Comparison of ENCODE assay signal across 15 cellular contexts in the genomic region with DNA sequence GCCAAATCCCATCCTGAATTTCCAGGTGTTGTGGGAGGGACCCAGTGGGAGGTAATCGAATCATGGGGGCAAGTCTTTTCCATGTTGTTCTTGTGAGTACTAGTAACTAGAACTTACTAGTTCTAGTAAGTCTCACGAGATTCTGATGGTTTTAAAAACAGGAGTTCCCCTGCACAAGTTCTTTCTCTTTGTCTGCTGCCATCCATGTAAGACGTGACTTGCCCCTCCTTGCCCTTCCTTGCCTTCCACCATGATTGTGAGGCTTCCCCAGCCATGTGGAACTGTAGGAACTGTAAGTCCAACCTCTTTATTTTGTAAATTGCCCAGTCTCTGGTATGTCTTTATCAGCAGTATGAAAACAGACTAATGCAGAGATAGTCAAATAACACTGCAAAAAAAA.
DNase-seq lines count a peak whose midpoint lies in the region; ATAC-seq, FAIRE-seq and TF ChIP-seq lines count a peak whose summit lies in the region.
"Had no signal": no experiment of that assay in that cellular context is flagged by ENCODE, and none has a peak within 500 bp of the region (broad histone marks: within the 10 kb centered on the region; RNA-seq: fewer than 3 reads in every experiment).

No MANE protein-coding gene starts in this region.

- TF ChIP-seq POLR2A in heart left ventricle (IDR thresholded peaks at IDR 0.05) (no peak), K562 (conservative IDR thresholded peaks at IDR 0.05) (no peak)

- no peaks in the 10 kb centered on the region for H3K9me3 ChIP-seq in heart left ventricle
- H3K9me3 ChIP-seq in right cardiac atrium (ENCODE audit: control insufficient read depth, low read length), result no peaks in the 10 kb centered on the region
- no peaks in the 10 kb centered on the region for H3K9me3 ChIP-seq in K562 (replicated peaks; ENCODE audit: control insufficient read depth, insufficient read depth, low read depth, low read length)
- no peaks in the 10 kb centered on the region for H3K9me3 ChIP-seq in small intestine (ENCODE audit: control insufficient read depth, low read depth)
- H3K9me3 ChIP-seq: HAP-1 had no signal

- CTCF ChIA-PET in K562 (lab: Yijun Ruan, JAX; ENCODE audit: low intra/inter-chr PET ratio), result no interaction called here

- H3K4me3 ChIP-seq in heart left ventricle (no peak overlapping the region), right cardiac atrium (ENCODE audit: low read length) (no peak overlapping the region), K562 (no peak overlapping the region), small intestine (ENCODE audit: low read depth in 1 of 2, low read length in 2 of 2) (no peak overlapping the region)
- H3K4me3 ChIP-seq: BLaER1, GM12878, HAP-1 had no signal

- in situ Hi-C loops in K562 (cut with MboI), result no loop called here

- POLR2A ChIA-PET in K562 (lab: Yijun Ruan, JAX), result no interaction called here

- no peak for TF ChIP-seq EP300 in K562 (IDR thresholded peaks at IDR 0.05; ENCODE audit: low read length)

- H3K27me3 ChIP-seq in heart left ventricle (no peaks in the 10 kb centered on the region), right cardiac atrium (ENCODE audit: control insufficient read depth, insufficient read depth) (no peaks in the 10 kb centered on the region), K562 (ENCODE audit: control insufficient read depth in 2 of 2, insufficient read depth in 2 of 2, low read length in 2 of 2) (no peaks in the 10 kb centered on the region), small intestine (ENCODE audit: control insufficient read depth in 2 of 2, insufficient read depth in 2 of 2, low read length in 2 of 2) (no peaks in the 10 kb centered on the region)
- H3K27me3 ChIP-seq: BLaER1 had no signal

- H3K9me1 ChIP-seq in K562 (ENCODE audit: control insufficient read depth, insufficient read depth, low read length), result no peaks in the 10 kb centered on the region

- intact Hi-C loops in heart left ventricle (cut with DNase I), result no loop called here
- intact Hi-C loops in left ventricle myocardium superior (cut with micrococcal nuclease), result no loop called here
- intact Hi-C loops in right cardiac atrium (cut with DNase I), result no loop called here
- intact Hi-C loops in left cardiac atrium (cut with DNase I), result no loop called here
- intact Hi-C loops in K562 (cut with micrococcal nuclease), result no loop called here

- no TSS peak for BruUV-seq in K562 (replicated peaks; lab: Mats Ljungman, UMichigan)

- no peak for ATAC-seq in heart left ventricle
- ATAC-seq in left ventricle myocardium superior, result no peak
- no peak for ATAC-seq in right cardiac atrium
- no peak for ATAC-seq in left cardiac atrium
- ATAC-seq in K562, result no peak
- ATAC-seq: GM12878 had no signal

- H3K4me2 ChIP-seq in K562 (ENCODE audit: insufficient read depth, low read length), result no peak overlapping the region
- H3K4me2 ChIP-seq: BLaER1 had no signal

- TF ChIP-seq CTCF in heart left ventricle (IDR thresholded peaks at IDR 0.05) (no peak), K562 (IDR thresholded peaks at IDR 0.05 in 2 of 3, conservative IDR thresholded peaks at IDR 0.05 in 1 of 3; ENCODE audit: insufficient read depth in 2 of 3, low read depth in 1 of 3, low read length in 3 of 3) (no peak)

- no peaks in the 10 kb centered on the region for H4K20me1 ChIP-seq in K562 (replicated peaks; ENCODE audit: control insufficient read depth, insufficient read depth, low read length)

- H3K79me2 ChIP-seq in K562 (ENCODE audit: control insufficient read depth, insufficient read depth, low read length), result no peaks in the 10 kb centered on the region

- TF ChIP-seq RAD21 in K562 (CRISPR knock-in tag; conservative IDR thresholded peaks at IDR 0.05 in 1 of 2, IDR thresholded peaks at IDR 0.05 in 1 of 2), result no peak

- FAIRE-seq in K562 (lab: Jason Lieb, UNC), result no peak
- FAIRE-seq in small intestine (lab: Jason Lieb, UNC), result no peak
- FAIRE-seq: GM12878, H1 had no signal

- 85 to 86% (median 85%) methylated on average over 3 of the region's 3 CpGs for WGBS in heart left ventricle, 4 donors
- 86% methylated on average over 3 of the region's 3 CpGs for WGBS in right cardiac atrium
- 0% methylated on average over 3 of the region's 3 CpGs for WGBS in K562 (ENCODE audit: insufficient coverage, low coverage, missing lambda C conversion rate)
- WGBS in small intestine, 3 donors, result 61 to 86% (median 70%) methylated on average over 3 of the region's 3 CpGs

- peaks cover 0 to 70% (median 21%) of the 10 kb centered on the region in 12 donors for H3K4me1 ChIP-seq in heart left ventricle
- H3K4me1 ChIP-seq in right cardiac atrium (ENCODE audit: control insufficient read depth, insufficient read depth, low read length), result peaks cover 3% of the 10 kb centered on the region
- H3K4me1 ChIP-seq in K562 (replicated peaks in 1 of 2; ENCODE audit: control insufficient read depth in 2 of 2, insufficient read depth in 2 of 2, low read length in 2 of 2), result no peaks in the 10 kb centered on the region
- H3K4me1 ChIP-seq in small intestine (ENCODE audit: control insufficient read depth in 2 of 2, insufficient read depth in 1 of 2, low read depth in 1 of 2, low read length in 1 of 2), result no peaks in the 10 kb centered on the region
- H3K4me1 ChIP-seq: BLaER1, HAP-1 had no signal

- peak overlapping the region in 8 of 12 donors; percentile 41 to 80 (median 66) for H3K27ac ChIP-seq in heart left ventricle
- H3K27ac ChIP-seq in right cardiac atrium (ENCODE audit: low read length), result peak overlapping the region; percentile 58
- no peak overlapping the region for H3K27ac ChIP-seq in K562 (ENCODE audit: extremely low read depth, low read depth, low read length)
- H3K27ac ChIP-seq in small intestine (ENCODE audit: low read depth in 1 of 2, low read length in 1 of 2), result no peak overlapping the region
- H3K27ac ChIP-seq: 22Rv1, BLaER1 had no signal

- H3K9ac ChIP-seq in K562 (ENCODE audit: insufficient read depth in 1 of 2, low read depth in 2 of 2, low read length in 2 of 2), result no peak overlapping the region
- H3K9ac ChIP-seq: BLaER1 had no signal

- no peak overlapping the region for H2AFZ ChIP-seq in K562 (ENCODE audit: low read depth, low read length)

- H3K36me3 ChIP-seq in heart left ventricle (no peaks in the 10 kb centered on the region), K562 (ENCODE audit: control insufficient read depth, insufficient read depth, low read length) (no peaks in the 10 kb centered on the region), small intestine (ENCODE audit: control insufficient read depth in 2 of 2, insufficient read depth in 2 of 2, low read length in 2 of 2) (no peaks in the 10 kb centered on the region)
- H3K36me3 ChIP-seq: BLaER1, HAP-1 had no signal

- DNase-seq in heart left ventricle (no peak), left ventricle myocardium superior (no peak), right cardiac atrium (no peak), left cardiac atrium (no peak), K562 (ENCODE audit: extremely low read depth in 1 of 4, low spot score in 3 of 4) (no peak), SKM-1 treated with dmso at 0.1 percent for 144 hours (lab: John Stamatoyannopoulos, UW; ENCODE audit: unreplicated experiment) (no peak), small intestine (no peak)
- DNase-seq: CD4-positive, alpha-beta memory T cell; DMS153; DMS79 treated with DMSO at 0.1 percent for 48 hours had no signal

TF ChIP-seq in K562, 482 proteins besides CTCF, POLR2A, EP300 and RAD21:
- TF ChIP-seq, protein P1, sequence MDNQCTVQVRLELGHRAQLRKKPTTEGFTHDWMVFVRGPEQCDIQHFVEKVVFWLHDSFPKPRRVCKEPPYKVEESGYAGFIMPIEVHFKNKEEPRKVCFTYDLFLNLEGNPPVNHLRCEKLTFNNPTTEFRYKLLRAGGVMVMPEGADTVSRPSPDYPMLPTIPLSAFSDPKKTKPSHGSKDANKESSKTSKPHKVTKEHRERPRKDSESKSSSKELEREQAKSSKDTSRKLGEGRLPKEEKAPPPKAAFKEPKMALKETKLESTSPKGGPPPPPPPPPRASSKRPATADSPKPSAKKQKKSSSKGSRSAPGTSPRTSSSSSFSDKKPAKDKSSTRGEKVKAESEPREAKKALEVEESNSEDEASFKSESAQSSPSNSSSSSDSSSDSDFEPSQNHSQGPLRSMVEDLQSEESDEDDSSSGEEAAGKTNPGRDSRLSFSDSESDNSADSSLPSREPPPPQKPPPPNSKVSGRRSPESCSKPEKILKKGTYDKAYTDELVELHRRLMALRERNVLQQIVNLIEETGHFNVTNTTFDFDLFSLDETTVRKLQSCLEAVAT (IDR thresholded peaks at IDR 0.05), result no peak
- peak; percentile 90 for TF ChIP-seq ZNF431 (CRISPR knock-in tag; IDR thresholded peaks at IDR 0.05)
TF ChIP-seq in K562: peak in this region for 1.

Comparison
In these comparisons a context has a peak if more than half of its experiments do, and no peak if none do; other contexts are left out.
1. H3K27ac ChIP-seq: peak in heart left ventricle (8 of 12) and right cardiac atrium (single experiment); none in K562 (single experiment) and small intestine (0 of 2).